15 cellular contexts compared by ENCODE assay signal in the genomic region with DNA sequence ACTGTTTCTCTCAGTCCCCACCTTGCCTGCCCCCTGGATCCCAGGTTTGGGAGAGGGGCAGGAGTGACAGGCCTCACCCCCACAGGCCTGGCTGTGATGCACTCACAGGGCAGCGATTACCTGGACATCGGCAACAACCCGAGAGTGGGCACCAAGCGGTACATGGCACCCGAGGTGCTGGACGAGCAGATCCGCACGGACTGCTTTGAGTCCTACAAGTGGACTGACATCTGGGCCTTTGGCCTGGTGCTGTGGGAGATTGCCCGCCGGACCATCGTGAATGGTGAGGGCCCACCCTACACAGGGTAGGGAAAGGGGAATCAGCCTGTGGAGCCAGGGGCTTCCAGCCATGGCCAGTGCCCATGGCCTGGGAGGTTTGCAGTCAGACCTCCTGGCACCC. TPM values are rescaled to one million over a fixed set of nuclear protein-coding genes. Genes with fewer than 3 reads are reported as not detected.
DNase-seq lines count a peak whose midpoint lies in the region; ATAC-seq, FAIRE-seq and TF ChIP-seq lines count a peak whose summit lies in the region.
"Had no signal": no experiment of that assay in that cellular context is flagged by ENCODE, and none has a peak within 500 bp of the region (broad histone marks: within the 10 kb centered on the region; RNA-seq: fewer than 3 reads in every experiment).

No MANE protein-coding gene starts in this region.

- H3K4me2 ChIP-seq in H1 (ENCODE audit: insufficient read depth in 1 of 2, low read depth in 2 of 2, low read length in 2 of 2) (no peak overlapping the region), neuronal stem cell (ENCODE audit: insufficient read depth, low read length, poor library complexity, severe bottlenecking) (no peak overlapping the region)

- 96 to 99% (median 97%) methylated on average over 9 to 11 of the region's 11 CpGs for WGBS in heart left ventricle, 4 donors
- 94% methylated on average over 11 of the region's 11 CpGs; no CpG with 5 or more reads in 1 of the 2 experiments for WGBS in H1 (ENCODE audit: extremely low coverage in 1 of 2, insufficient coverage in 1 of 2, insufficient read length in 1 of 2, insufficient replicate concordance in 2 of 2, low coverage in 1 of 2, low lambda C conversion rate in 2 of 2, missing lambda C conversion rate in 1 of 2), 2 experiments
- no CpG with 5 or more reads among the region's 11 CpGs for WGBS in neuronal stem cell (ENCODE audit: extremely low coverage in 2 of 2, insufficient read length in 2 of 2, insufficient replicate concordance in 1 of 2), 2 donors

- no peak overlapping the region for H4K5ac ChIP-seq in H1 (ENCODE audit: insufficient read length, low read depth, low read length)

- H3K4me3 ChIP-seq in heart left ventricle: no peak overlapping the region
- no peak overlapping the region for H3K4me3 ChIP-seq in H1 (ENCODE audit: extremely low read depth in 1 of 4, insufficient read depth in 2 of 4, low read depth in 3 of 4, low read length in 4 of 4)
- no peak overlapping the region for H3K4me3 ChIP-seq in neuronal stem cell (ENCODE audit: low read length in 2 of 2)
- H3K4me3 ChIP-seq: BLaER1 treated with 17β-estradiol and CSF1 and Interleukin-3, amounts not matched to agents 10 nM and 100 nM; GM23248 had no signal

- H2BK5ac ChIP-seq in H1 (ENCODE audit: low read depth, low read length): 0 out of 2 replicates have a peak overlapping the region, but pooled peaks have one; percentile 24
- no peak overlapping the region for H2BK5ac ChIP-seq in neuronal stem cell (ENCODE audit: low read length)

- H3K4ac ChIP-seq in H1 (replicated peaks; ENCODE audit: insufficient read length, low read depth, low read length) (peak overlapping the region; percentile 54), neuronal stem cell (ENCODE audit: low read length) (no peak overlapping the region)

- no peak for FAIRE-seq in H1 (lab: Jason Lieb, UNC)

- DNase-seq in Right ventricle myocardium inferior (ENCODE audit: missing footprints) (peak; percentile 43), heart left ventricle (no peak), H1 (ENCODE audit: low read depth in 1 of 2, low spot score in 2 of 2) (no peak), neuronal stem cell (ENCODE audit: low spot score) (no peak), NCI-H1694 (lab: John Stamatoyannopoulos, UW) (no peak), NCI-H774 (lab: John Stamatoyannopoulos, UW) (no peak)
- DNase-seq: ACHN; CD4-positive, CD25-positive, alpha-beta regulatory T cell; GM23248; IMR-90 had no signal

- H3K23ac ChIP-seq in H1 (ENCODE audit: insufficient read length) (no peak overlapping the region), neuronal stem cell (ENCODE audit: low read depth, low read length, poor library complexity) (peak overlapping the region; percentile 8)

- H3K56ac ChIP-seq in H1 (replicated peaks; ENCODE audit: insufficient read length, low read depth, low read length): no peak overlapping the region

- no peaks in the 10 kb centered on the region for H3K27me3 ChIP-seq in heart left ventricle
- peaks cover 0 to 3% (median 0%) of the 10 kb centered on the region in 4 experiments; a peak in 1 of 7 replicates for H3K27me3 ChIP-seq in H1 (replicated peaks in 1 of 4; ENCODE audit: control insufficient read depth in 3 of 4, extremely low read depth in 1 of 4, insufficient read depth in 3 of 4, low read length in 3 of 4)
- peaks cover 0 to 28% (median 0%) of the 10 kb centered on the region in 3 experiments for H3K27me3 ChIP-seq in neuronal stem cell (ENCODE audit: control insufficient read depth in 3 of 3, insufficient read depth in 3 of 3, low read depth in 1 of 3, low read length in 3 of 3)
- H3K27me3 ChIP-seq: BLaER1 treated with 17β-estradiol and CSF1 and Interleukin-3, amounts not matched to agents 10 nM and 100 nM had no signal

- TF ChIP-seq POLR2A in heart left ventricle (IDR thresholded peaks at IDR 0.05): no peak
- TF ChIP-seq POLR2A in H1 (IDR thresholded peaks at IDR 0.05; ENCODE audit: control extremely low read depth in 1 of 2, low read depth in 2 of 2, low read length in 2 of 2): no peak

- H3K4me1 ChIP-seq in heart left ventricle (peaks cover 1 to 54% (median 38%) of the 10 kb centered on the region in 12 donors), H1 (replicated peaks in 1 of 4; ENCODE audit: control insufficient read depth in 3 of 4, insufficient read depth in 4 of 4, low read length in 3 of 4) (peaks cover 1 to 9% (median 3%) of the 10 kb centered on the region in 4 experiments; a peak in 6 of 7 replicates), neuronal stem cell (ENCODE audit: control insufficient read depth in 2 of 2, insufficient read depth in 1 of 2, low read depth in 1 of 2, low read length in 2 of 2) (peaks cover 13 to 20% of the 10 kb centered on the region in 2 donors)

- H2BK12ac ChIP-seq in H1 (ENCODE audit: low read depth, low read length) (no peak overlapping the region), neuronal stem cell (ENCODE audit: low read length) (peak overlapping the region; percentile 2)

- H4K8ac ChIP-seq in H1 (ENCODE audit: extremely low read depth, insufficient read depth, low read length) (peak overlapping the region; percentile 3; the same call in 1 of the 2 replicates), neuronal stem cell (ENCODE audit: low read depth, low read length) (no peak overlapping the region)

- H3K36me3 ChIP-seq in heart left ventricle (peaks cover 0 to 60% (median 33%) of the 10 kb centered on the region in 9 donors), H1 (ENCODE audit: control insufficient read depth in 2 of 4, insufficient read depth in 4 of 4, low read length in 3 of 4) (no peaks in the 10 kb centered on the region), neuronal stem cell (replicated peaks in 1 of 2; ENCODE audit: control insufficient read depth in 2 of 2, insufficient read depth in 2 of 2, low read length in 2 of 2) (no peaks in the 10 kb centered on the region)

- POLR2A ChIA-PET in H1 (lab: Charles Lee; ENCODE audit: partially characterized antibody): interaction anchor here (1.5 kb wide), 1 partner anchor 28 kb away, joined by 3 read pairs; a partner anchor contains a TSS

- no peaks in the 10 kb centered on the region for H3K9me3 ChIP-seq in heart left ventricle
- H3K9me3 ChIP-seq in H1 (ENCODE audit: insufficient read depth in 2 of 2, low read depth in 1 of 2, low read length in 1 of 2): no peaks in the 10 kb centered on the region
- H3K9me3 ChIP-seq in neuronal stem cell (replicated peaks in 1 of 2; ENCODE audit: control insufficient read depth in 2 of 2, insufficient read depth in 1 of 2, low read depth in 1 of 2, low read length in 2 of 2): peaks cover 0 to 2% of the 10 kb centered on the region in 2 donors
- H3K9me3 ChIP-seq: BLaER1 treated with 17β-estradiol and CSF1 and Interleukin-3, amounts not matched to agents 10 nM and 100 nM had no signal

- H3K14ac ChIP-seq in H1 (ENCODE audit: insufficient read length) (no peak overlapping the region), neuronal stem cell (ENCODE audit: low read length) (peak overlapping the region; percentile 91)

- ATAC-seq in Right ventricle myocardium inferior: no peak
- ATAC-seq in heart left ventricle: no peak
- no peak for ATAC-seq in HG02623 (IDR thresholded peaks at IDR 0.05; ENCODE audit: unreplicated experiment)

- H3K18ac ChIP-seq in H1 (ENCODE audit: extremely low read depth, low read length) (no peak overlapping the region), neuronal stem cell (ENCODE audit: low read length) (peak overlapping the region; percentile 74)

- no peak overlapping the region for H2BK20ac ChIP-seq in H1 (ENCODE audit: low read length)

- no peak for TF ChIP-seq RAD21 in H1 (IDR thresholded peaks at IDR 0.05 in 1 of 2, conservative IDR thresholded peaks at IDR 0.05 in 1 of 2; ENCODE audit: low read depth in 2 of 2, low read length in 2 of 2)

- H2BK120ac ChIP-seq in H1 (replicated peaks; ENCODE audit: low read depth, low read length) (no peak overlapping the region), neuronal stem cell (ENCODE audit: low read depth, low read length) (no peak overlapping the region)

- no peak overlapping the region for H4K91ac ChIP-seq in H1 (replicated peaks; ENCODE audit: insufficient read length, low read length)
- no peak overlapping the region for H4K91ac ChIP-seq in neuronal stem cell (ENCODE audit: low read depth, low read length, poor library complexity)

- no peak for TF ChIP-seq EP300 in H1 (IDR thresholded peaks at IDR 0.05; ENCODE audit: borderline replicate concordance in 1 of 2, low read depth in 2 of 2, low read length in 2 of 2)

- intact Hi-C loops in Right ventricle myocardium inferior (cut with DNase I): no loop called here
- intact Hi-C loops in heart left ventricle (cut with DNase I): no loop called here

- TF ChIP-seq CTCF in heart left ventricle (IDR thresholded peaks at IDR 0.05) (no peak), H1 (IDR thresholded peaks at IDR 0.05; ENCODE audit: control extremely low read depth in 1 of 3, insufficient read depth in 1 of 3, low read depth in 1 of 3, low read length in 3 of 3) (no peak)

- H4K20me1 ChIP-seq in H1 (replicated peaks in 1 of 2; ENCODE audit: control insufficient read depth in 1 of 2, insufficient read depth in 2 of 2, low read length in 2 of 2): no peaks in the 10 kb centered on the region
- H4K20me1 ChIP-seq: BLaER1 treated with 17β-estradiol and CSF1 and Interleukin-3, amounts not matched to agents 10 nM and 100 nM had no signal

- H3K79me2 ChIP-seq in H1 (ENCODE audit: control insufficient read depth in 1 of 2, insufficient read depth in 2 of 2, low read length in 2 of 2): no peaks in the 10 kb centered on the region

- H3K9ac ChIP-seq in H1 (replicated peaks in 1 of 4; ENCODE audit: extremely low read depth in 1 of 4, low read depth in 3 of 4, low read length in 3 of 4) (no peak overlapping the region), neuronal stem cell (ENCODE audit: low read depth, low read length, poor library complexity) (peak overlapping the region; percentile 50)
- H3K9ac ChIP-seq: GM23248 had no signal

- H2AK5ac ChIP-seq in H1 (ENCODE audit: low read depth, low read length) (peak overlapping the region; percentile 77; the same call in 1 of the 2 replicates), neuronal stem cell (ENCODE audit: low read depth, low read length) (no peak overlapping the region)

- CTCF ChIA-PET in H1 (lab: Charles Lee; ENCODE audit: partially characterized antibody): interaction anchor here (0.8 to 6.7 kb wide), 6 partner anchors 10 to 88 kb away, joined by 3 to 77 read pairs (median 8); no protein-coding TSS in a partner anchor

- no peaks in the 10 kb centered on the region for H3K23me2 ChIP-seq in H1 (ENCODE audit: low read depth, low read length)

- no peaks in the 10 kb centered on the region for H3K79me1 ChIP-seq in H1 (ENCODE audit: low read depth, low read length)
- H3K79me1 ChIP-seq in neuronal stem cell (ENCODE audit: low read depth, low read length): no peaks in the 10 kb centered on the region

- no peak overlapping the region for H2AFZ ChIP-seq in H1 (ENCODE audit: low read length)
- H2AFZ ChIP-seq in neuronal stem cell (ENCODE audit: low read length): no peak overlapping the region
- H2AFZ ChIP-seq: GM23248 had no signal

- no peak overlapping the region for H2BK15ac ChIP-seq in H1 (ENCODE audit: low read length)
- H2BK15ac ChIP-seq in neuronal stem cell (ENCODE audit: low read length): no peak overlapping the region

- H3K27ac ChIP-seq in heart left ventricle (no peak overlapping the region), H1 (ENCODE audit: low read depth, low read length) (no peak overlapping the region), neuronal stem cell (replicated peaks; ENCODE audit: low read length) (no peak overlapping the region)
- H3K27ac ChIP-seq: BLaER1 treated with 17β-estradiol and CSF1 and Interleukin-3, amounts not matched to agents 10 nM and 100 nM; GM23248 had no signal

RNA-seq across cellular contexts. Expression of a gene that starts 8.6 kb away (rescaled TPM):
- total RNA-seq in Right ventricle myocardium inferior: 49.6 TPM
- total RNA-seq in heart left ventricle: 100 to 1,000 TPM in 1 of 9 donors, 10 to 100 TPM in 8; 23.5 to 116 (median 33.4) TPM
- polyA plus RNA-seq in heart left ventricle: 10 to 100 TPM; 20.5 to 35.1 TPM
- 0.09 TPM in 1 of 2 replicates, not detected in the other for total RNA-seq in H1 (2021; fragmentation: NEBNext Ultra II Directional; extraction: Animal tissue kit (Norgen Biotek cat#: 25700))
- 0.35 and 0.50 TPM in 2 replicates for polyA plus RNA-seq in H1 (2011; rRNA removed)
- 0.54 TPM for polyA plus RNA-seq in H1 (2011; cell fraction: cytosol; rRNA removed)
- polyA plus RNA-seq in H1 (2011; cell fraction: nucleus; rRNA removed): 1.2 TPM
- polyA plus RNA-seq in H1 (2012, experiment 1 of 2): 0.59 to 0.90 TPM (median 0.84 TPM) in 4 replicates
- 0.10 TPM for polyA plus RNA-seq in H1 (2012, experiment 2 of 2)
- 0.39 TPM for polyA plus RNA-seq in H1 (2013, experiment 1 of 2)
- polyA plus RNA-seq in H1 (2013, experiment 2 of 2): 0.24 TPM
- polyA minus RNA-seq in H1 (2011; rRNA and poly(A)+ RNA removed): 0.39 and 0.82 TPM in 2 replicates
- not detected for polyA minus RNA-seq in H1 (2011; cell fraction: cytosol; rRNA and poly(A)+ RNA removed)
- polyA minus RNA-seq in H1 (2011; cell fraction: nucleus; rRNA and poly(A)+ RNA removed): 1.4 TPM
- polyA plus RNA-seq in neuronal stem cell (2013, experiment 1 of 2): 0.21 TPM
- polyA plus RNA-seq in neuronal stem cell (2013, experiment 2 of 2): 0.24 TPM
- total RNA-seq: CD4-positive, CD25-positive, alpha-beta regulatory T cell; HT-29 had no signal
- polyA plus RNA-seq: CD4-positive, CD25-positive, alpha-beta regulatory T cell had no signal

RNA-seq across cellular contexts. Expression of a gene that starts 28.0 kb away (rescaled TPM):
- total RNA-seq in Right ventricle myocardium inferior: not detected
- not detected for total RNA-seq in heart left ventricle
- not detected for polyA plus RNA-seq in heart left ventricle
- 0.19 and 0.41 TPM in 2 replicates for total RNA-seq in H1 (2021; fragmentation: NEBNext Ultra II Directional; extraction: Animal tissue kit (Norgen Biotek cat#: 25700))
- polyA plus RNA-seq in H1 (2011; rRNA removed): 0.53 and 1.5 TPM in 2 replicates
- 1.1 TPM for polyA plus RNA-seq in H1 (2011; cell fraction: cytosol; rRNA removed)
- polyA plus RNA-seq in H1 (2011; cell fraction: nucleus; rRNA removed): 8.7 TPM
- polyA plus RNA-seq in H1 (2012, experiment 1 of 2): 0.53 to 1.1 TPM (median 0.62 TPM) in 4 replicates
- 0.39 TPM for polyA plus RNA-seq in H1 (2012, experiment 2 of 2)
- 0.34 TPM for polyA plus RNA-seq in H1 (2013, experiment 1 of 2)
- 0.57 TPM for polyA plus RNA-seq in H1 (2013, experiment 2 of 2)
- 0.34 and 0.73 TPM in 2 replicates for polyA minus RNA-seq in H1 (2011; rRNA and poly(A)+ RNA removed)
- not detected for polyA minus RNA-seq in H1 (2011; cell fraction: cytosol; rRNA and poly(A)+ RNA removed)
- polyA minus RNA-seq in H1 (2011; cell fraction: nucleus; rRNA and poly(A)+ RNA removed): 3.4 TPM
- 0.29 TPM for polyA plus RNA-seq in neuronal stem cell (2013, experiment 1 of 2)
- 0.32 TPM for polyA plus RNA-seq in neuronal stem cell (2013, experiment 2 of 2)
- total RNA-seq: A172; CD4-positive, CD25-positive, alpha-beta regulatory T cell; Daoy; GM23248; HT-29 had no signal
- polyA plus RNA-seq: CD4-positive, CD25-positive, alpha-beta regulatory T cell; GM23248 had no signal

RNA-seq across cellular contexts. Expression of a gene that starts 35.5 kb away (rescaled TPM):
- total RNA-seq in Right ventricle myocardium inferior (10.8 TPM), heart left ventricle (10 to 100 TPM in 7 of 9 donors, 1 to 10 TPM in 2; 7.4 to 19.8 (median 11.6) TPM)
- polyA plus RNA-seq in heart left ventricle (10 to 100 TPM in 1 of 2 donors, 1 to 10 TPM in 1; 7.7 to 13.3 TPM), H1 (2011; rRNA removed) (19.2 and 24.7 TPM in 2 replicates)
- total RNA-seq in H1 (2021; fragmentation: NEBNext Ultra II Directional; extraction: Animal tissue kit (Norgen Biotek cat#: 25700)): 13.5 and 16.0 TPM in 2 replicates
- polyA plus RNA-seq in H1 (2011; cell fraction: cytosol; rRNA removed): 19.1 TPM
- polyA plus RNA-seq in H1 (2011; cell fraction: nucleus; rRNA removed): 18.9 TPM
- polyA plus RNA-seq in H1 (2012, experiment 1 of 2): 12.9 to 19.5 TPM (median 17.3 TPM) in 4 replicates
- polyA plus RNA-seq in H1 (2012, experiment 2 of 2): 9.5 TPM
- polyA plus RNA-seq in H1 (2013, experiment 1 of 2): 10.3 TPM
- polyA plus RNA-seq in H1 (2013, experiment 2 of 2): 11.9 TPM
- polyA minus RNA-seq in H1 (2011; rRNA and poly(A)+ RNA removed): 20.8 and 23.4 TPM in 2 replicates
- 12.9 TPM for polyA minus RNA-seq in H1 (2011; cell fraction: cytosol; rRNA and poly(A)+ RNA removed)
- polyA minus RNA-seq in H1 (2011; cell fraction: nucleus; rRNA and poly(A)+ RNA removed): 14.2 TPM
- 12.6 TPM for polyA plus RNA-seq in neuronal stem cell (2013, experiment 1 of 2)
- 12.7 TPM for polyA plus RNA-seq in neuronal stem cell (2013, experiment 2 of 2)

Comparison
In these comparisons a context has a peak if more than half of its experiments do, and no peak if none do; other contexts are left out.
1. RNA of a gene that starts 8.6 kb away (total RNA-seq): 49.6 TPM in Right ventricle myocardium inferior (single experiment) and 23.5 to 116 TPM in heart left ventricle; 0.09 TPM in H1; every median in the first group is over 10 times any median in the second.